ENCODE assay signal across 9 cellular contexts in genomic region chr20:4170621-4171537, GRCh38. TPM values are rescaled to one million over a fixed set of nuclear protein-coding genes. Genes with fewer than 3 reads are reported as not detected.
A peak's percentile ranks its signal among the peaks of the same experiment; 100 is the strongest.
DNase-seq lines count a peak whose midpoint lies in the region; ATAC-seq and TF ChIP-seq lines count a peak whose summit lies in the region.
"Had no signal": no experiment of that assay in that cellular context is flagged by ENCODE, and none has a peak within 500 bp of the region (broad histone marks: within the 10 kb centered on the region; RNA-seq: fewer than 3 reads in every experiment).

No MANE protein-coding gene starts in this region.

- peaks cover 13% of the 10 kb centered on the region for H3K4me1 ChIP-seq in lower lobe of right lung
- peaks cover 12 to 27% of the 10 kb centered on the region in 2 donors for H3K4me1 ChIP-seq in thoracic aorta (ENCODE audit: control insufficient read depth in 1 of 2, low read depth in 2 of 2)
- H3K4me1 ChIP-seq in BE2C: no peaks in the 10 kb centered on the region

- no peaks in the 10 kb centered on the region for H3K27me3 Mint-ChIP-seq in activated T-cell treated with anti-CD3 and anti-CD28 coated beads, Interleukin-2, amount 50 U/mL, for 24 hours

- H3K4me3 ChIP-seq in lower lobe of right lung (no peak overlapping the region), thoracic aorta (peak overlapping the region; percentile 85), BE2C (ENCODE audit: low read depth, low read length) (no peak overlapping the region)

- H3K9me3 Mint-ChIP-seq in activated T-cell treated with anti-CD3 and anti-CD28 coated beads, Interleukin-2, amount 50 U/mL, for 24 hours: no peaks in the 10 kb centered on the region

- peak overlapping the region; percentile 78 for H3K4me3 Mint-ChIP-seq in activated T-cell treated with anti-CD3 and anti-CD28 coated beads, Interleukin-2, amount 50 U/mL, for 24 hours

- H3K27ac ChIP-seq in angular gyrus (ENCODE audit: low read depth, low read length) (peak overlapping the region; percentile 90), lower lobe of right lung (peak overlapping the region; percentile 58), thoracic aorta (peak overlapping the region; percentile 78 to 96)
- H3K27ac ChIP-seq: neutrophil had no signal

- H3K9me3 ChIP-seq in lower lobe of right lung (no peaks in the 10 kb centered on the region), thoracic aorta (no peaks in the 10 kb centered on the region), BE2C (no peaks in the 10 kb centered on the region)
- H3K9me3 ChIP-seq: neutrophil had no signal

- no peak for ATAC-seq in lower lobe of right lung
- ATAC-seq in thoracic aorta (ENCODE audit: insufficient number of reproducible peaks, low FRiP score, low read depth): no peak
- ATAC-seq in GM21619 (IDR thresholded peaks at IDR 0.05; ENCODE audit: unreplicated experiment): no peak

- H3K4me1 Mint-ChIP-seq in activated T-cell treated with anti-CD3 and anti-CD28 coated beads, Interleukin-2, amount 50 U/mL, for 24 hours (ENCODE audit: low read depth): peaks cover 39% of the 10 kb centered on the region

- no peak for DNase-seq in activated T-cell treated with anti-CD3 and anti-CD28 coated beads, Interleukin-2, amount 50 U/mL, for 24 hours
- no peak for DNase-seq in activated T-cell treated with anti-CD3 and anti-CD28 coated beads, Interleukin-2, amount 50 U/mL, for 1 hour
- DNase-seq in lower lobe of right lung (no peak), thoracic aorta (ENCODE audit: low spot score) (no peak), BE2C (no peak)
- DNase-seq in activated CD4-positive, CD25-positive, alpha-beta regulatory T cell (lab: John Stamatoyannopoulos, UW): no peak

- H3K27ac Mint-ChIP-seq in activated T-cell treated with anti-CD3 and anti-CD28 coated beads, Interleukin-2, amount 50 U/mL, for 24 hours: peak overlapping the region; percentile 6

- H3K27me3 ChIP-seq in lower lobe of right lung (ENCODE audit: low read depth) (no peaks in the 10 kb centered on the region), thoracic aorta (replicated peaks; ENCODE audit: insufficient read depth) (no peaks in the 10 kb centered on the region), BE2C (no peaks in the 10 kb centered on the region)

- H3K36me3 Mint-ChIP-seq in activated T-cell treated with anti-CD3 and anti-CD28 coated beads, Interleukin-2, amount 50 U/mL, for 24 hours (ENCODE audit: low read depth): no peaks in the 10 kb centered on the region

- TF ChIP-seq CTCF in lower lobe of right lung (IDR thresholded peaks at IDR 0.05): no peak
- no peak for TF ChIP-seq CTCF in thoracic aorta (IDR thresholded peaks at IDR 0.05)
- no peak for TF ChIP-seq CTCF in BE2C (IDR thresholded peaks at IDR 0.05; ENCODE audit: low read depth, low read length)

- intact Hi-C loops in lower lobe of right lung (cut with DNase I): no loop called here

- H3K36me3 ChIP-seq in lower lobe of right lung (no peaks in the 10 kb centered on the region), thoracic aorta (no peaks in the 10 kb centered on the region), BE2C (no peaks in the 10 kb centered on the region)
- H3K36me3 ChIP-seq: neutrophil had no signal

RNA-seq across cellular contexts. Expression of gene SMOX, which starts 22.3 kb away (rescaled TPM):
- 5.3 TPM for total RNA-seq in lower lobe of right lung
- total RNA-seq in thoracic aorta: 10 to 100 TPM in 1 of 2 donors, 1 to 10 TPM in 1; 6.9 to 24.2 TPM
- polyA plus RNA-seq in BE2C (2012; ENCODE audit: insufficient read depth, insufficient read length, low read depth): 3.3 TPM
